21 cellular contexts compared by ENCODE assay signal in genomic region chr13:50596776-50597203, GRCh38.
DNase-seq lines count a peak whose midpoint lies in the region; ATAC-seq, FAIRE-seq and TF ChIP-seq lines count a peak whose summit lies in the region.
"Had no signal": no experiment of that assay in that cellular context is flagged by ENCODE, and none has a peak within 500 bp of the region (broad histone marks: within the 10 kb centered on the region; RNA-seq: fewer than 3 reads in every experiment).

No MANE protein-coding gene starts in this region.

- no peaks in the 10 kb centered on the region for H3K36me3 ChIP-seq in BE2C
- H3K36me3 ChIP-seq: brain microvascular endothelial cell, esophagus squamous epithelium, stomach, transverse colon had no signal

- peak overlapping the region; percentile 25 for H3K4me3 Mint-ChIP-seq in activated B cell treated with CpG ODN at 0.5 μM for 24 hours

- ATAC-seq in activated B cell treated with CpG ODN at 0.5 μM for 24 hours (ENCODE audit: low read depth) (no peak), left colon (no peak)
- ATAC-seq in stimulated activated naive CD8-positive, alpha-beta T cell treated with anti-CD3 and anti-CD28 coated beads, Interleukin-15, Interleukin-2, amounts not matched to agents 100 U/mL and 50 U/mL, for 24 hours = no peak

- no peak overlapping the region for H3K4me3 ChIP-seq in BE2C (ENCODE audit: low read depth, low read length)
- H3K4me3 ChIP-seq: esophagus squamous epithelium, stomach, transverse colon had no signal

- no peak for FAIRE-seq in GM19239 (lab: Jason Lieb, UNC)
- FAIRE-seq: colon, kidney had no signal

- no peaks in the 10 kb centered on the region for H3K27me3 Mint-ChIP-seq in activated B cell treated with CpG ODN at 0.5 μM for 24 hours

- intact Hi-C loops in activated B cell treated with CpG ODN at 0.5 μM for 24 hours (cut with micrococcal nuclease) = no loop called here
- intact Hi-C loops in left colon (cut with DNase I, micrococcal nuclease) = no loop called here

- peaks cover 25% of the 10 kb centered on the region for H3K4me1 ChIP-seq in BE2C
- H3K4me1 ChIP-seq: transverse colon had no signal

- no peaks in the 10 kb centered on the region for H3K27me3 ChIP-seq in BE2C
- H3K27me3 ChIP-seq: brain microvascular endothelial cell, esophagus squamous epithelium, stomach, transverse colon had no signal

- CTCF ChIA-PET in activated B cell treated with CpG ODN at 0.5 μM for 24 hours (lab: Charles Lee) = no interaction called here

- TF ChIP-seq CTCF in BE2C (IDR thresholded peaks at IDR 0.05; ENCODE audit: low read depth, low read length) = no peak
- TF ChIP-seq CTCF in activated B cell treated with CpG ODN at 0.5 μM for 24 hours (IDR thresholded peaks at IDR 0.05) = no peak

- DNase-seq in BE2C (peak; percentile 75), DMS153 (lab: John Stamatoyannopoulos, UW) (peak; percentile 86), NCI-H69 (lab: John Stamatoyannopoulos, UW) (peak; percentile 6), activated B cell treated with CpG ODN at 0.5 μM for 24 hours (no peak), left colon (no peak), GM19239 (ENCODE audit: insufficient read length, low spot score) (no peak)
- DNase-seq in NK-92 treated with Interleukin-12 subunit alpha and Interleukin-12 subunit beta, amount 100 ng/mL, for 24 hours (lab: John Stamatoyannopoulos, UW) = no peak
- DNase-seq in stimulated activated naive CD8-positive, alpha-beta T cell treated with anti-CD3 and anti-CD28 coated beads, Interleukin-15, Interleukin-2, amounts not matched to agents 100 U/mL and 50 U/mL, for 24 hours = no peak
- DNase-seq: activated T-cell treated with anti-CD3 and anti-CD28 coated beads, Interleukin-2, amount 50 U/mL, for 1 hour; brain microvascular endothelial cell; DMS79; esophagus squamous epithelium; kidney; NCI-H1092; retina; stimulated activated CD4-positive, alpha-beta T cell treated with anti-CD3 and anti-CD28 coated beads, Interleukin-12 subunit alpha, Interleukin-12 subunit beta, amount 100 ng/mL, for 4 hours; stimulated activated CD4-positive, alpha-beta T cell treated with anti-CD3 and anti-CD28 coated beads, Interleukin-4, amount 100 ng/mL, for 4 hours; stomach; SW 1271; transverse colon had no signal

- POLR2A ChIA-PET in activated B cell treated with CpG ODN at 0.5 μM for 24 hours (lab: Charles Lee) = interaction anchor here (0.5 to 4.9 kb wide), 11 partner anchors 67 to 959 kb away, joined by 4 to 56 read pairs (median 8); partner anchors contain the start of gene TRIM13

- H3K36me3 Mint-ChIP-seq in activated B cell treated with CpG ODN at 0.5 μM for 24 hours (ENCODE audit: low read depth) = no peaks in the 10 kb centered on the region

- H3K4me1 Mint-ChIP-seq in activated B cell treated with CpG ODN at 0.5 μM for 24 hours = peaks cover 84% of the 10 kb centered on the region

- H3K27ac Mint-ChIP-seq in activated B cell treated with CpG ODN at 0.5 μM for 24 hours = peak overlapping the region; percentile 98

- no peaks in the 10 kb centered on the region for H3K9me3 Mint-ChIP-seq in activated B cell treated with CpG ODN at 0.5 μM for 24 hours

- no peaks in the 10 kb centered on the region for H3K9me3 ChIP-seq in BE2C
- H3K9me3 ChIP-seq: esophagus squamous epithelium, stomach, transverse colon had no signal

Comparison
In these comparisons a context has a peak if more than half of its experiments do, and no peak if none do; other contexts are left out.
1. DNase-seq: peak in BE2C (single experiment), DMS153 (single experiment) and NCI-H69 (single experiment); none in activated B cell treated with CpG ODN at 0.5 μM for 24 hours (single experiment), left colon (0 of 2), NK-92 treated with Interleukin-12 subunit alpha and Interleukin-12 subunit beta, amount 100 ng/mL, for 24 hours (single experiment), GM19239 (single experiment) and stimulated activated naive CD8-positive, alpha-beta T cell treated with anti-CD3 and anti-CD28 coated beads, Interleukin-15, Interleukin-2, amounts not matched to agents 100 U/mL and 50 U/mL, for 24 hours (single experiment).